ENCODE assay signal across 19 cellular contexts in the genomic region with DNA sequence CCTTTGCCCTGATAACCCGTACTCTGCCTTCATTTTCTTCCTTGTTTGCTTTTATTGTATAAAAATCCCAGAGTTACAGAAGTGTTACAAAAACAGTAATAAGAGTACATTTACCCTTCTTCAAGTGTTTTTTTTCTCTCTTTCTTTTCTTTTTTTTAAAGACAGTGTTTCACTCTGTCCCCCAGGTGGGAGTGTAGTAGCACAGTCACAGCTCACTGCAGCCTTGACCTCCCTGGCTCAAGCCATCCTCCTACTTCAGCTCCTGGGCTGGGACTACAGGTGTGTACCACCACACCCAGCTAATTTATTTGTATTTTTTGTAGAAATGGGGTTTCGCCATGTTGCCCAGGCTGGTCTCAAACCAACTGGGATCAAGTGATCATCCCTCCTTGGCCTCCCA.
DNase-seq lines count a peak whose midpoint lies in the region; ATAC-seq and TF ChIP-seq lines count a peak whose summit lies in the region.
"Had no signal": no experiment of that assay in that cellular context is flagged by ENCODE, and none has a peak within 500 bp of the region (broad histone marks: within the 10 kb centered on the region; RNA-seq: fewer than 3 reads in every experiment).

No MANE protein-coding gene starts in this region.

- no peaks in the 10 kb centered on the region for H3K9me3 ChIP-seq in PC-3 (ENCODE audit: low read length)
- H3K9me3 ChIP-seq: BLaER1, Caco-2 had no signal

- TF ChIP-seq CTCF in PC-3 (conservative IDR thresholded peaks at IDR 0.05; ENCODE audit: low read depth, low read length) (peak; percentile 20; the same call in 1 of the 2 replicates), foreskin keratinocyte (conservative IDR thresholded peaks at IDR 0.05) (peak; percentile 19), neural crest cell (conservative IDR thresholded peaks at IDR 0.05) (no peak)

- DNase-seq in DMS53 (lab: John Stamatoyannopoulos, UW) (peak; percentile 5), DMS53 treated with DMSO at 0.1 percent for 48 hours (lab: John Stamatoyannopoulos, UW; ENCODE audit: unreplicated experiment) (no peak), PC-3 (no peak), foreskin keratinocyte (no peak), neural crest cell (ENCODE audit: low read depth, low spot score) (no peak), DMS153 treated with DMSO at 0.1 percent for 48 hours (lab: John Stamatoyannopoulos, UW; ENCODE audit: unreplicated experiment) (no peak), left cardiac atrium (no peak)
- no peak for DNase-seq in activated CD4-positive, CD25-positive, alpha-beta regulatory T cell treated with anti-CD3 and anti-CD28 coated beads, Interleukin-2, amount 50 U/mL, for 72 hours
- DNase-seq: AML-193; Caco-2; CD8-positive, alpha-beta memory T cell; DMS79 treated with DMSO at 0.1 percent for 48 hours; EL; GDM1; GOT3; HCEC 1CT had no signal

- intact Hi-C loops in PC-3 (cut with micrococcal nuclease) (no loop called here), left cardiac atrium (cut with DNase I) (no loop called here)

- H3K9me3 Mint-ChIP-seq in neural crest cell = peaks cover 5% of the 10 kb centered on the region
- H3K9me3 Mint-ChIP-seq: IgD-negative memory B cell had no signal

- no peaks in the 10 kb centered on the region for H3K9me2 ChIP-seq in PC-3 (replicated peaks; ENCODE audit: low read length)

- no TSS peak for BruUV-seq in PC-3 (replicated peaks; lab: Mats Ljungman, UMichigan)

- H3K4me1 Mint-ChIP-seq in neural crest cell = peaks cover 8% of the 10 kb centered on the region
- H3K4me1 Mint-ChIP-seq: CD8-positive, alpha-beta memory T cell; IgD-negative memory B cell had no signal

- H3K4me3 Mint-ChIP-seq in neural crest cell = no peak overlapping the region
- H3K4me3 Mint-ChIP-seq: CD8-positive, alpha-beta memory T cell; IgD-negative memory B cell had no signal

- no peaks in the 10 kb centered on the region for H3K79me2 ChIP-seq in PC-3 (ENCODE audit: low read length)

- no peaks in the 10 kb centered on the region for H3K36me3 ChIP-seq in PC-3 (ENCODE audit: low read depth, low read length)
- H3K36me3 ChIP-seq: BLaER1 had no signal

- H3K27me3 Mint-ChIP-seq in neural crest cell (ENCODE audit: low read depth) = no peaks in the 10 kb centered on the region
- H3K27me3 Mint-ChIP-seq: CD8-positive, alpha-beta memory T cell; IgD-negative memory B cell had no signal

- H3K27ac Mint-ChIP-seq in neural crest cell (ENCODE audit: unreplicated experiment) = peak overlapping the region; percentile 9
- H3K27ac Mint-ChIP-seq: CD8-positive, alpha-beta memory T cell; IgD-negative memory B cell had no signal

- H3K4me1 ChIP-seq in PC-3 (ENCODE audit: insufficient read depth, low read length) (peaks cover 16% of the 10 kb centered on the region), foreskin keratinocyte (no peaks in the 10 kb centered on the region)
- H3K4me1 ChIP-seq: BLaER1 had no signal

- H3K27ac ChIP-seq in PC-3 (ENCODE audit: low read length) (no peak overlapping the region), foreskin keratinocyte (no peak overlapping the region)
- H3K27ac ChIP-seq: 22Rv1, BLaER1 had no signal

- H3K27me3 ChIP-seq in PC-3 (ENCODE audit: low read length) = no peaks in the 10 kb centered on the region
- H3K27me3 ChIP-seq in foreskin keratinocyte = no peaks in the 10 kb centered on the region
- H3K27me3 ChIP-seq: BLaER1 had no signal

- peaks cover 6% of the 10 kb centered on the region for H3K36me3 Mint-ChIP-seq in neural crest cell (ENCODE audit: low read depth)

- no peak for ATAC-seq in PC-3
- no peak for ATAC-seq in foreskin keratinocyte
- no peak for ATAC-seq in left cardiac atrium

- no peak overlapping the region for H3K9ac ChIP-seq in PC-3 (ENCODE audit: low read length)
- H3K9ac ChIP-seq: BLaER1 had no signal

- no peak overlapping the region for H2AFZ ChIP-seq in PC-3 (ENCODE audit: low read length)

- H4K20me1 ChIP-seq in PC-3 (ENCODE audit: low read length) = no peaks in the 10 kb centered on the region
- H4K20me1 ChIP-seq: BLaER1 had no signal

- CTCF ChIA-PET in PC-3 (lab: Charles Lee) = no interaction called here

- no peak overlapping the region for H3K4me2 ChIP-seq in PC-3 (ENCODE audit: low read length)
- H3K4me2 ChIP-seq: BLaER1 had no signal

- no peak overlapping the region for H3K4me3 ChIP-seq in PC-3 (ENCODE audit: low read length)
- H3K4me3 ChIP-seq: BLaER1 had no signal

- POLR2A ChIA-PET in PC-3 (lab: Charles Lee; ENCODE audit: unreplicated experiment) = no interaction called here

- H3F3A ChIP-seq in PC-3 (ENCODE audit: low read length, unreplicated experiment) = no peaks in the 10 kb centered on the region
